ENCODE assay signal across 21 cellular contexts in the genomic region with DNA sequence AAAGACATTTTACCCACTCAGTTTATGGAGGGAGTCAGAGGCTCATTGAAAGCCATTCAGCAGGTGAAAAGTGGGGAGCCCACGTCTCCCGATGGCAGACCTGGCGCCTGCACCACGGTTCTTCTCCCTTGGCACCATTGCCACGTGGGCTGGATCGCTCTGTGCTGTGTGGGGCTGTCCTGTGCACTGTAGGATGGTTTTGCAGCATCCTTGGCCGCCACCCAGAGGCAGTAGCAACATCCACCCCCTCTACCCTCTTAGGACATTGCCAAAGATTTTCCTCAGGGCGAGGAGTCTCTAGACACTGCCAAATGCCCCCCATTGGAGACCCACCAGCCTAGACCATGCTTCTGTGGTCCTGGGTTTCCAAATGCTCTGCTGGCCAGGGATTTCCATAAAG.
"Had no signal": no experiment of that assay in that cellular context is flagged by ENCODE, and none has a peak within 500 bp of the region (broad histone marks: within the 10 kb centered on the region; RNA-seq: fewer than 3 reads in every experiment).

No MANE protein-coding gene starts in this region.

- FAIRE-seq: keratinocyte, small intestine had no signal

- H3K4me3 ChIP-seq: esophagus muscularis mucosa, gastroesophageal sphincter, left ventricle myocardium inferior, lung, ovary, tibial artery, upper lobe of left lung, uterus had no signal

- DNase-seq: effector memory CD8-positive, alpha-beta T cell; foreskin fibroblast; glutamatergic neuron; immature natural killer cell; left cardiac atrium; left ventricle myocardium inferior; mesendoderm; naive thymus-derived CD4-positive, alpha-beta T cell; nephron progenitor cell; ovary; small intestine; stimulated activated CD4-positive, alpha-beta T cell treated with anti-CD3 and anti-CD28 coated beads, Interleukin-12 subunit alpha, Interleukin-12 subunit beta, amount 100 ng/mL, for 4 hours; stimulated activated naive CD4-positive, alpha-beta T cell treated with Interleukin-2 at 50 U/mL for 16 hours; tibial artery; upper lobe of left lung; uterus had no signal

- H3K27me3 ChIP-seq: ovary, tibial artery, upper lobe of left lung, uterus had no signal

- H3K36me3 ChIP-seq: ovary, uterus had no signal

- H3K9me3 ChIP-seq: esophagus muscularis mucosa, gastroesophageal sphincter, left ventricle myocardium inferior, ovary, tibial artery, upper lobe of left lung, uterus had no signal

- H3K27ac ChIP-seq: epithelial cell of prostate, esophagus muscularis mucosa, gastroesophageal sphincter, left ventricle myocardium inferior, ovary, tibial artery, upper lobe of left lung, uterus had no signal

- ATAC-seq: gastroesophageal sphincter, left cardiac atrium had no signal
